23 cellular contexts compared by ENCODE assay signal in genomic region chr10:69364232-69364631, GRCh38. TPM values are rescaled to one million over a fixed set of nuclear protein-coding genes. Genes with fewer than 3 reads are reported as not detected.
DNase-seq lines count a peak whose midpoint lies in the region; TF ChIP-seq lines count a peak whose summit lies in the region.
"Had no signal": no experiment of that assay in that cellular context is flagged by ENCODE, and none has a peak within 500 bp of the region (broad histone marks: within the 10 kb centered on the region; RNA-seq: fewer than 3 reads in every experiment).

No MANE protein-coding gene starts in this region.

- intact Hi-C loops in activated CD4-positive, alpha-beta memory T cell treated with anti-CD3 and anti-CD28 coated beads for 36 hours (cut with micrococcal nuclease): no loop called here
- intact Hi-C loops in Caco-2 (cut with micrococcal nuclease; ENCODE audit: unreplicated experiment): loop anchor here (1.0 kb wide), 1 partner anchor 127 kb away; no protein-coding TSS in a partner anchor
- intact Hi-C loops in ascending aorta (cut with DNase I): loop anchor here (5.0 kb wide), 1 partner anchor 242 kb away; the partner anchor contains the start of gene VPS26A

- POLR2A ChIA-PET in activated CD4-positive, alpha-beta memory T cell treated with anti-CD3 and anti-CD28 coated beads, Interleukin-2, amount 10 ng/mL, durations not matched to agents 7 days and 5 days (lab: Charles Lee): interaction anchor here (1.1 kb wide), 1 partner anchor 37 kb away, joined by 5 read pairs; no protein-coding TSS in a partner anchor
- POLR2A ChIA-PET in activated CD4-positive, alpha-beta memory T cell treated with anti-CD3 and anti-CD28 coated beads for 36 hours (lab: Charles Lee): no interaction called here
- POLR2A ChIA-PET in Caco-2 (lab: Charles Lee): no interaction called here

- H3K27me3 Mint-ChIP-seq in activated CD4-positive, alpha-beta memory T cell treated with anti-CD3 and anti-CD28 coated beads, Interleukin-2, amount 10 ng/mL, durations not matched to agents 7 days and 5 days: no peaks in the 10 kb centered on the region
- no peaks in the 10 kb centered on the region for H3K27me3 Mint-ChIP-seq in activated CD4-positive, alpha-beta memory T cell treated with anti-CD3 and anti-CD28 coated beads for 36 hours
- no peaks in the 10 kb centered on the region for H3K27me3 Mint-ChIP-seq in Caco-2 (ENCODE audit: insufficient read depth, unreplicated experiment)
- H3K27me3 Mint-ChIP-seq in nephron progenitor cell (ENCODE audit: low read depth, poor library complexity): no peaks in the 10 kb centered on the region
- H3K27me3 Mint-ChIP-seq: dendritic cell treated with granulocyte-macrophage colony-stimulating factor and Interleukin-4, amounts not matched to agents 40 ng/mL and 50 ng/mL, for 4 days; natural killer cell treated with Interleukin-12 subunit alpha and Interleukin-12 subunit beta and Interleukin-15 and Interleukin-18, amount 100 ng/mL, for 72 hours had no signal

- CTCF ChIA-PET in activated CD4-positive, alpha-beta memory T cell treated with anti-CD3 and anti-CD28 coated beads, Interleukin-2, amount 10 ng/mL, durations not matched to agents 7 days and 5 days (lab: Charles Lee): interaction anchor here (0.7 kb wide), 1 partner anchor 128 kb away, joined by 3 read pairs; no protein-coding TSS in a partner anchor
- CTCF ChIA-PET in activated CD4-positive, alpha-beta memory T cell treated with anti-CD3 and anti-CD28 coated beads for 36 hours (lab: Charles Lee): interaction anchor here (1.0 kb wide), 1 partner anchor 28 kb away, joined by 3 read pairs; no protein-coding TSS in a partner anchor
- CTCF ChIA-PET in Caco-2 (lab: Charles Lee): interaction anchor here (0.6 to 1.6 kb wide), 9 partner anchors 9 to 129 kb away, joined by 3 to 11 read pairs (median 4); no protein-coding TSS in a partner anchor

- H3K4me1 Mint-ChIP-seq in activated CD4-positive, alpha-beta memory T cell treated with anti-CD3 and anti-CD28 coated beads, Interleukin-2, amount 10 ng/mL, durations not matched to agents 7 days and 5 days: peaks cover 46% of the 10 kb centered on the region
- H3K4me1 Mint-ChIP-seq in activated CD4-positive, alpha-beta memory T cell treated with anti-CD3 and anti-CD28 coated beads for 36 hours (ENCODE audit: low read depth): peaks cover 27% of the 10 kb centered on the region
- peaks cover 24% of the 10 kb centered on the region for H3K4me1 Mint-ChIP-seq in Caco-2 (ENCODE audit: low read depth, unreplicated experiment)
- peaks cover 37% of the 10 kb centered on the region for H3K4me1 Mint-ChIP-seq in nephron progenitor cell

- TF ChIP-seq CTCF in Caco-2 (IDR thresholded peaks at IDR 0.05; ENCODE audit: insufficient read depth in 1 of 2, low read depth in 1 of 2, low read length in 1 of 2, severe bottlenecking in 1 of 2, unreplicated experiment in 1 of 2) (peak; percentile 30 to 63), ascending aorta (IDR thresholded peaks at IDR 0.05) (no peak), nephron progenitor cell (IDR thresholded peaks at IDR 0.05) (no peak)

- H3K4me3 Mint-ChIP-seq in activated CD4-positive, alpha-beta memory T cell treated with anti-CD3 and anti-CD28 coated beads, Interleukin-2, amount 10 ng/mL, durations not matched to agents 7 days and 5 days: no peak overlapping the region
- H3K4me3 Mint-ChIP-seq in activated CD4-positive, alpha-beta memory T cell treated with anti-CD3 and anti-CD28 coated beads for 36 hours: no peak overlapping the region
- H3K4me3 Mint-ChIP-seq in Caco-2 (ENCODE audit: unreplicated experiment) (no peak overlapping the region), nephron progenitor cell (peak overlapping the region; percentile 10)
- H3K4me3 Mint-ChIP-seq: activated T-helper 1 cell treated with anti-CD3 and anti-CD28 coated beads, Interleukin-12 subunit alpha, Interleukin-12 subunit beta, Interleukin-2, Interleukin-4 antibody, amounts not matched to agents 30 ng/mL and 10 ng/mL and 1 ng/mL, durations not matched to agents 14 hours and 24 hours and 36 hours; dendritic cell treated with granulocyte-macrophage colony-stimulating factor and Interleukin-4, amounts not matched to agents 40 ng/mL and 50 ng/mL, for 4 days; natural killer cell treated with Interleukin-12 subunit alpha and Interleukin-12 subunit beta and Interleukin-15 and Interleukin-18, amount 100 ng/mL, for 72 hours had no signal

- no peak for DNase-seq in activated CD4-positive, alpha-beta memory T cell treated with anti-CD3 and anti-CD28 coated beads, Interleukin-2, amount 10 ng/mL, durations not matched to agents 7 days and 5 days
- DNase-seq in activated CD4-positive, alpha-beta memory T cell treated with anti-CD3 and anti-CD28 coated beads for 36 hours: no peak
- DNase-seq in Caco-2 (peak in 1 of 2 experiments; percentile 41), ascending aorta (ENCODE audit: low spot score in 2 of 2) (no peak), nephron progenitor cell (no peak), amygdala (lab: John Stamatoyannopoulos, UW) (no peak), SHP77 treated with DMSO at 0.1 percent for 48 hours (lab: John Stamatoyannopoulos, UW) (no peak)
- DNase-seq in stimulated activated CD4-positive, alpha-beta T cell treated with anti-CD3 and anti-CD28 coated beads, Interleukin-4, amount 100 ng/mL, for 24 hours: no peak
- DNase-seq: activated CD4-positive, alpha-beta T cell treated with anti-CD3 and anti-CD28 coated beads for 48 hours; erythroblast; GM23248; NCI-H1092 treated with DMSO at 0.1 percent for 48 hours; NCI-H226; retina; SHP77; T1000 had no signal

- no peaks in the 10 kb centered on the region for H3K9me3 ChIP-seq in Caco-2
- no peaks in the 10 kb centered on the region for H3K9me3 ChIP-seq in ascending aorta

- H3K36me3 Mint-ChIP-seq in activated CD4-positive, alpha-beta memory T cell treated with anti-CD3 and anti-CD28 coated beads, Interleukin-2, amount 10 ng/mL, durations not matched to agents 7 days and 5 days (ENCODE audit: low read depth): peaks cover 55% of the 10 kb centered on the region
- H3K36me3 Mint-ChIP-seq in activated CD4-positive, alpha-beta memory T cell treated with anti-CD3 and anti-CD28 coated beads for 36 hours: peaks cover 27% of the 10 kb centered on the region
- H3K36me3 Mint-ChIP-seq in Caco-2 (ENCODE audit: insufficient read depth, unreplicated experiment): no peaks in the 10 kb centered on the region
- peaks cover 10% of the 10 kb centered on the region for H3K36me3 Mint-ChIP-seq in nephron progenitor cell (ENCODE audit: low read depth)

- H3K4me3 ChIP-seq in Caco-2 (ENCODE audit: low read depth, low read length) (no peak overlapping the region), ascending aorta (no peak overlapping the region)
- H3K4me3 ChIP-seq: GM23248, lung had no signal

- peak overlapping the region; percentile 95 to 96 for H3K27ac ChIP-seq in ascending aorta
- H3K27ac ChIP-seq: GM23248, HL-60, KMS-11 had no signal

- H3K27ac Mint-ChIP-seq in activated CD4-positive, alpha-beta memory T cell treated with anti-CD3 and anti-CD28 coated beads, Interleukin-2, amount 10 ng/mL, durations not matched to agents 7 days and 5 days: peak overlapping the region; percentile 3
- no peak overlapping the region for H3K27ac Mint-ChIP-seq in activated CD4-positive, alpha-beta memory T cell treated with anti-CD3 and anti-CD28 coated beads for 36 hours
- H3K27ac Mint-ChIP-seq in Caco-2 (ENCODE audit: unreplicated experiment) (no peak overlapping the region), nephron progenitor cell (peak overlapping the region; percentile 72)
- H3K27ac Mint-ChIP-seq: natural killer cell treated with Interleukin-12 subunit alpha and Interleukin-12 subunit beta and Interleukin-15 and Interleukin-18, amount 100 ng/mL, for 72 hours had no signal

- no peaks in the 10 kb centered on the region for H3K27me3 ChIP-seq in Caco-2 (replicated peaks; ENCODE audit: control insufficient read depth, insufficient read depth, low read length)
- H3K27me3 ChIP-seq in ascending aorta: no peaks in the 10 kb centered on the region

- no peaks in the 10 kb centered on the region for H3K9me3 Mint-ChIP-seq in activated CD4-positive, alpha-beta memory T cell treated with anti-CD3 and anti-CD28 coated beads, Interleukin-2, amount 10 ng/mL, durations not matched to agents 7 days and 5 days
- no peaks in the 10 kb centered on the region for H3K9me3 Mint-ChIP-seq in activated CD4-positive, alpha-beta memory T cell treated with anti-CD3 and anti-CD28 coated beads for 36 hours
- H3K9me3 Mint-ChIP-seq in Caco-2 (ENCODE audit: unreplicated experiment) (no peaks in the 10 kb centered on the region), nephron progenitor cell (no peaks in the 10 kb centered on the region)
- H3K9me3 Mint-ChIP-seq: activated T-helper 1 cell treated with anti-CD3 and anti-CD28 coated beads, Interleukin-12 subunit alpha, Interleukin-12 subunit beta, Interleukin-2, Interleukin-4 antibody, amounts not matched to agents 30 ng/mL and 10 ng/mL and 1 ng/mL, durations not matched to agents 14 hours and 24 hours and 36 hours; dendritic cell treated with granulocyte-macrophage colony-stimulating factor and Interleukin-4, amounts not matched to agents 40 ng/mL and 50 ng/mL, for 4 days; natural killer cell treated with Interleukin-12 subunit alpha and Interleukin-12 subunit beta and Interleukin-15 and Interleukin-18, amount 100 ng/mL, for 72 hours had no signal

- no TSS peak for BruUV-seq in Caco-2 (replicated peaks; lab: Mats Ljungman, UMichigan)

- H3K4me1 ChIP-seq in Caco-2 (peaks cover 13% of the 10 kb centered on the region), ascending aorta (peaks cover 25 to 61% of the 10 kb centered on the region in 2 donors)

- H3K36me3 ChIP-seq in Caco-2 (ENCODE audit: control insufficient read depth, insufficient read depth, low read length) (no peaks in the 10 kb centered on the region), ascending aorta (peaks cover 50 to 54% of the 10 kb centered on the region in 2 donors)

RNA-seq across cellular contexts. Expression of gene TACR2, which starts 52.5 kb away (rescaled TPM):
- not detected for total RNA-seq in activated CD4-positive, alpha-beta memory T cell treated with anti-CD3 and anti-CD28 coated beads, Interleukin-2, amount 10 ng/mL, durations not matched to agents 7 days and 5 days
- total RNA-seq in activated CD4-positive, alpha-beta memory T cell treated with anti-CD3 and anti-CD28 coated beads for 36 hours: not detected
- total RNA-seq in Caco-2 (2022): 0.57 and 0.60 TPM in 2 replicates
- not detected for total RNA-seq in ascending aorta
- total RNA-seq: activated T-helper 1 cell treated with anti-CD3 and anti-CD28 coated beads, Interleukin-12 subunit alpha, Interleukin-12 subunit beta, Interleukin-2, Interleukin-4 antibody, amounts not matched to agents 30 ng/mL and 10 ng/mL and 1 ng/mL, durations not matched to agents 14 hours and 24 hours and 36 hours; astrocyte; natural killer cell treated with Interleukin-12 subunit alpha and Interleukin-12 subunit beta and Interleukin-15 and Interleukin-18, amount 100 ng/mL, for 72 hours had no signal

Comparison
In these comparisons a context has a peak if more than half of its experiments do, and no peak if none do; other contexts are left out.
1. H3K27ac Mint-ChIP-seq: peak in activated CD4-positive, alpha-beta memory T cell treated with anti-CD3 and anti-CD28 coated beads, Interleukin-2, amount 10 ng/mL, durations not matched to agents 7 days and 5 days (single experiment) and nephron progenitor cell (single experiment); none in activated CD4-positive, alpha-beta memory T cell treated with anti-CD3 and anti-CD28 coated beads for 36 hours (single experiment) and Caco-2 (single experiment).
2. CTCF ChIP-seq: peak in Caco-2 (2 of 2); none in ascending aorta (0 of 3) and nephron progenitor cell (single experiment).